ENCODE assay signal across 8 cellular contexts in genomic region chr12:53791735-53792326, GRCh38. TPM values are rescaled to one million over a fixed set of nuclear protein-coding genes. Genes with fewer than 3 reads are reported as not detected.
DNase-seq lines count a peak whose midpoint lies in the region; ATAC-seq and TF ChIP-seq lines count a peak whose summit lies in the region.

No MANE protein-coding gene starts in this region.

- no peaks in the 10 kb centered on the region for H3K4me1 Mint-ChIP-seq in natural killer cell
- H3K4me1 Mint-ChIP-seq in natural killer cell treated with Interleukin-12 subunit alpha and Interleukin-12 subunit beta and Interleukin-15 and Interleukin-18, amount 100 ng/mL, for 72 hours (ENCODE audit: low read depth in 2 of 2): no peaks in the 10 kb centered on the region

- ATAC-seq in natural killer cell (no peak), HG02798 (IDR thresholded peaks at IDR 0.05; ENCODE audit: poor library complexity, unreplicated experiment) (no peak)
- ATAC-seq in natural killer cell treated with Interleukin-12 subunit alpha and Interleukin-12 subunit beta and Interleukin-15 and Interleukin-18, amount 100 ng/mL, for 72 hours: no peak
- no peak for ATAC-seq in stimulated activated naive CD8-positive, alpha-beta T cell treated with anti-CD3 and anti-CD28 coated beads, Interleukin-15, Interleukin-2, amounts not matched to agents 100 U/mL and 50 U/mL, for 24 hours

- DNase-seq in natural killer cell (peak; percentile 20), fibroblast of pulmonary artery (ENCODE audit: low read depth) (no peak), epidermal melanocyte (ENCODE audit: insufficient read length, low spot score) (no peak), SHP77 treated with DMSO at 0.1 percent for 48 hours (lab: John Stamatoyannopoulos, UW) (no peak)
- no peak for DNase-seq in natural killer cell treated with Interleukin-12 subunit alpha and Interleukin-12 subunit beta and Interleukin-15 and Interleukin-18, amount 100 ng/mL, for 72 hours (ENCODE audit: low spot score)
- DNase-seq in activated CD4-positive, alpha-beta T cell treated with anti-CD3 and anti-CD28 coated beads for 4 hours: peak; percentile 14 to 42
- DNase-seq in stimulated activated naive CD8-positive, alpha-beta T cell treated with anti-CD3 and anti-CD28 coated beads, Interleukin-15, Interleukin-2, amounts not matched to agents 100 U/mL and 50 U/mL, for 24 hours: peak; percentile 41

- no peaks in the 10 kb centered on the region for H3K9me3 Mint-ChIP-seq in natural killer cell
- no peaks in the 10 kb centered on the region for H3K9me3 Mint-ChIP-seq in natural killer cell treated with Interleukin-12 subunit alpha and Interleukin-12 subunit beta and Interleukin-15 and Interleukin-18, amount 100 ng/mL, for 72 hours

- H3K4me3 Mint-ChIP-seq in natural killer cell: no peak overlapping the region
- H3K4me3 Mint-ChIP-seq in natural killer cell treated with Interleukin-12 subunit alpha and Interleukin-12 subunit beta and Interleukin-15 and Interleukin-18, amount 100 ng/mL, for 72 hours: no peak overlapping the region

- peaks cover 19 to 33% of the 10 kb centered on the region in 2 donors for H3K27me3 Mint-ChIP-seq in natural killer cell (ENCODE audit: low read depth in 2 of 2)
- H3K27me3 Mint-ChIP-seq in natural killer cell treated with Interleukin-12 subunit alpha and Interleukin-12 subunit beta and Interleukin-15 and Interleukin-18, amount 100 ng/mL, for 72 hours: peaks cover 19% of the 10 kb centered on the region in 2 donors

- peak; percentile 70 for TF ChIP-seq CTCF in natural killer cell (IDR thresholded peaks at IDR 0.05)
- peak; percentile 34 for TF ChIP-seq CTCF in fibroblast of pulmonary artery (IDR thresholded peaks at IDR 0.05; ENCODE audit: low read length, missing control alignments)

- intact Hi-C loops in natural killer cell (cut with micrococcal nuclease): loop anchor here (10.0 kb wide), 1 partner anchor 193 kb away; the partner anchor contains the start of gene HOXC10

- H3K4me3 ChIP-seq in fibroblast of pulmonary artery (replicated peaks; ENCODE audit: low read depth, low read length): no peak overlapping the region

- no peaks in the 10 kb centered on the region for H3K36me3 Mint-ChIP-seq in natural killer cell
- no peaks in the 10 kb centered on the region for H3K36me3 Mint-ChIP-seq in natural killer cell treated with Interleukin-12 subunit alpha and Interleukin-12 subunit beta and Interleukin-15 and Interleukin-18, amount 100 ng/mL, for 72 hours

- no peak overlapping the region for H3K27ac Mint-ChIP-seq in natural killer cell
- no peak overlapping the region for H3K27ac Mint-ChIP-seq in natural killer cell treated with Interleukin-12 subunit alpha and Interleukin-12 subunit beta and Interleukin-15 and Interleukin-18, amount 100 ng/mL, for 72 hours

RNA-seq across cellular contexts. Expression of gene CISTR, which starts 40.1 kb away (rescaled TPM):
- not detected for total RNA-seq in natural killer cell
- not detected for total RNA-seq in natural killer cell treated with Interleukin-12 subunit alpha and Interleukin-12 subunit beta and Interleukin-15 and Interleukin-18, amount 100 ng/mL, for 72 hours

Comparison
In these comparisons a context has a peak if more than half of its experiments do, and no peak if none do; other contexts are left out.
1. DNase-seq: peak in natural killer cell (single experiment), activated CD4-positive, alpha-beta T cell treated with anti-CD3 and anti-CD28 coated beads for 4 hours (2 of 2) and stimulated activated naive CD8-positive, alpha-beta T cell treated with anti-CD3 and anti-CD28 coated beads, Interleukin-15, Interleukin-2, amounts not matched to agents 100 U/mL and 50 U/mL, for 24 hours (single experiment); none in natural killer cell treated with Interleukin-12 subunit alpha and Interleukin-12 subunit beta and Interleukin-15 and Interleukin-18, amount 100 ng/mL, for 72 hours (single experiment), fibroblast of pulmonary artery (single experiment), epidermal melanocyte (single experiment) and SHP77 treated with DMSO at 0.1 percent for 48 hours (single experiment).